Comparison of ENCODE assay signal across 1 cellular context in genomic region chr22:37982151-37982838, GRCh38.
TF ChIP-seq lines count a peak whose summit lies in the region.

No MANE protein-coding gene starts in this region.

TF ChIP-seq in WTC11, 78 proteins besides CTCF, POLR2A, EP300 and RAD21 (continued from another document):
- TF ChIP-seq, protein P1, sequence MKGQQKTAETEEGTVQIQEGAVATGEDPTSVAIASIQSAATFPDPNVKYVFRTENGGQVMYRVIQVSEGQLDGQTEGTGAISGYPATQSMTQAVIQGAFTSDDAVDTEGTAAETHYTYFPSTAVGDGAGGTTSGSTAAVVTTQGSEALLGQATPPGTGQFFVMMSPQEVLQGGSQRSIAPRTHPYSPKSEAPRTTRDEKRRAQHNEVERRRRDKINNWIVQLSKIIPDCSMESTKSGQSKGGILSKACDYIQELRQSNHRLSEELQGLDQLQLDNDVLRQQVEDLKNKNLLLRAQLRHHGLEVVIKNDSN (CRISPR knock-in tag; IDR thresholded peaks at IDR 0.05) = no peak
- TF ChIP-seq, protein P2, sequence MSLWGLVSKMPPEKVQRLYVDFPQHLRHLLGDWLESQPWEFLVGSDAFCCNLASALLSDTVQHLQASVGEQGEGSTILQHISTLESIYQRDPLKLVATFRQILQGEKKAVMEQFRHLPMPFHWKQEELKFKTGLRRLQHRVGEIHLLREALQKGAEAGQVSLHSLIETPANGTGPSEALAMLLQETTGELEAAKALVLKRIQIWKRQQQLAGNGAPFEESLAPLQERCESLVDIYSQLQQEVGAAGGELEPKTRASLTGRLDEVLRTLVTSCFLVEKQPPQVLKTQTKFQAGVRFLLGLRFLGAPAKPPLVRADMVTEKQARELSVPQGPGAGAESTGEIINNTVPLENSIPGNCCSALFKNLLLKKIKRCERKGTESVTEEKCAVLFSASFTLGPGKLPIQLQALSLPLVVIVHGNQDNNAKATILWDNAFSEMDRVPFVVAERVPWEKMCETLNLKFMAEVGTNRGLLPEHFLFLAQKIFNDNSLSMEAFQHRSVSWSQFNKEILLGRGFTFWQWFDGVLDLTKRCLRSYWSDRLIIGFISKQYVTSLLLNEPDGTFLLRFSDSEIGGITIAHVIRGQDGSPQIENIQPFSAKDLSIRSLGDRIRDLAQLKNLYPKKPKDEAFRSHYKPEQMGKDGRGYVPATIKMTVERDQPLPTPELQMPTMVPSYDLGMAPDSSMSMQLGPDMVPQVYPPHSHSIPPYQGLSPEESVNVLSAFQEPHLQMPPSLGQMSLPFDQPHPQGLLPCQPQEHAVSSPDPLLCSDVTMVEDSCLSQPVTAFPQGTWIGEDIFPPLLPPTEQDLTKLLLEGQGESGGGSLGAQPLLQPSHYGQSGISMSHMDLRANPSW (CRISPR knock-in tag; conservative IDR thresholded peaks at IDR 0.05; ENCODE audit: low read depth) = no peak
- TF ChIP-seq GTF2I (CRISPR knock-in tag; conservative IDR thresholded peaks at IDR 0.05) (no peak), CREM (CRISPR knock-in tag; IDR thresholded peaks at IDR 0.05) (no peak), ZNF512 (CRISPR knock-in tag; IDR thresholded peaks at IDR 0.05; ENCODE audit: borderline replicate concordance) (no peak), PREB (CRISPR knock-in tag; IDR thresholded peaks at IDR 0.05; ENCODE audit: borderline replicate concordance) (no peak), SMAD4 (CRISPR knock-in tag; IDR thresholded peaks at IDR 0.05) (no peak), MYBL2 (CRISPR knock-in tag; IDR thresholded peaks at IDR 0.05) (no peak)
- TF ChIP-seq, protein P3, sequence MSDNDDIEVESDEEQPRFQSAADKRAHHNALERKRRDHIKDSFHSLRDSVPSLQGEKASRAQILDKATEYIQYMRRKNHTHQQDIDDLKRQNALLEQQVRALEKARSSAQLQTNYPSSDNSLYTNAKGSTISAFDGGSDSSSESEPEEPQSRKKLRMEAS (CRISPR knock-in tag; IDR thresholded peaks at IDR 0.05) = no peak
- TF ChIP-seq, protein P4, sequence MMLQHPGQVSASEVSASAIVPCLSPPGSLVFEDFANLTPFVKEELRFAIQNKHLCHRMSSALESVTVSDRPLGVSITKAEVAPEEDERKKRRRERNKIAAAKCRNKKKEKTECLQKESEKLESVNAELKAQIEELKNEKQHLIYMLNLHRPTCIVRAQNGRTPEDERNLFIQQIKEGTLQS (CRISPR knock-in tag; conservative IDR thresholded peaks at IDR 0.05) = no peak
